ENCODE assay signal across 16 cellular contexts in the genomic region with DNA sequence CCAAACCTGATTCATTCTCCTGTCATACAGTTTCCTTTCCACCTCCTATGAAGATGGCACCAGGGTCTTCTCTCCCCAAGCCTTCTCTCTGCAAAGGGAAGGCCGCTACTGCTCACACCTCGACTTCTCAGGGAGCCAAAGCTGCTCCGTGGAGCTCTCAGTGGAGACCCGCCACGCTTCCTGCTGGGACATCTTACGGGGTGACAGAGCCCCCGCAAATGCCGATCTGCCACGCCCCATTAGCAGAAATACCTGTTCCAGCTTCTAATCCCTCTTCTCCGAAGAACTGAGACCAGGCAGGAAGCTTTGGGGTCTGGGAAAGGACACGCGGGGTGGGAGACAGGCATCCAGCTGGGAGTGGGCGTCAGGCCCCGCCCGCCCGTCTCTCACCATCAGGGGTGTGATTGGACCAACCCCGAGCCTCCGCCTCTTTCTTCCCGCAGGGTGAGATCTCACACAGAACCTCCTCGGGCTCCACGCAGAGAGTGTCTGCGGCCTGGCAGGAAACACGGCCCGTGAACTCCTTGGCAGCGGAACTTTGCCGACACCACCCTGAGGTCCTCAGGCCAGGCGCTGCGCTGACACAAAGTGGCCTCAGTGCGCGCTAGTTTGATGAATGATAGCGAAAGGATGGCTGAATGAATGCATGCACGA. TPM values are rescaled to one million over a fixed set of nuclear protein-coding genes. Genes with fewer than 3 reads are reported as not detected.
"Had no signal": no experiment of that assay in that cellular context is flagged by ENCODE, and none has a peak within 500 bp of the region (broad histone marks: within the 10 kb centered on the region; RNA-seq: fewer than 3 reads in every experiment).

No MANE protein-coding gene starts in this region.

- FAIRE-seq: endometrium had no signal

- H3K9me3 ChIP-seq: tibial nerve had no signal

- H3K27ac ChIP-seq: tibial nerve had no signal

- H3K27me3 ChIP-seq: tibial nerve had no signal

- H3K4me1 ChIP-seq: tibial nerve had no signal

- DNase-seq: activated CD4-positive, alpha-beta T cell treated with anti-CD3 and anti-CD28 coated beads, Interleukin-2, amount 10 ng/mL, durations not matched to agents 24 days and 14 days; activated CD4-positive, CD25-positive, alpha-beta regulatory T cell; activated CD8-positive, alpha-beta T cell treated with anti-CD3 and anti-CD28 coated beads for 36 hours; activated naive CD4-positive, alpha-beta T cell treated with anti-CD3 and anti-CD28 coated beads for 36 hours; activated T-cell treated with anti-CD3 and anti-CD28 coated beads, Interleukin-2, amount 50 U/mL, for 24 hours; cortex of kidney; erythroblast; foreskin melanocyte; glutamatergic neuron; retina; stimulated activated naive CD8-positive, alpha-beta T cell treated with anti-CD3 and anti-CD28 coated beads, Interleukin-15, Interleukin-2, amounts not matched to agents 100 U/mL and 50 U/mL, for 24 hours; substantia nigra had no signal

- ATAC-seq: activated CD8-positive, alpha-beta T cell treated with anti-CD3 and anti-CD28 coated beads for 36 hours; stimulated activated naive CD8-positive, alpha-beta T cell treated with anti-CD3 and anti-CD28 coated beads, Interleukin-15, Interleukin-2, amounts not matched to agents 100 U/mL and 50 U/mL, for 24 hours had no signal

- H3K4me3 ChIP-seq: tibial nerve had no signal

- H3K36me3 ChIP-seq: tibial nerve had no signal

RNA-seq across cellular contexts. Expression of a gene that starts 12.0 kb away (rescaled TPM):
- total RNA-seq: activated CD4-positive, alpha-beta T cell treated with anti-CD3 and anti-CD28 coated beads, Interleukin-2, amount 10 ng/mL, durations not matched to agents 24 days and 14 days; activated CD8-positive, alpha-beta T cell treated with anti-CD3 and anti-CD28 coated beads for 36 hours; activated naive CD4-positive, alpha-beta T cell treated with anti-CD3 and anti-CD28 coated beads for 36 hours; activated T-helper 2 cell treated with anti-CD3 and anti-CD28 coated beads, Interferon-gamma antibody, Interleukin-2, Interleukin-4, amounts not matched to agents 10 μg/mL and 5 μg/mL and 100 μg/mL, durations not matched to agents 14 hours and 24 hours and 36 hours; aorta; tibial nerve had no signal
- polyA plus RNA-seq: aorta had no signal

RNA-seq across cellular contexts. Expression of a gene that starts 13.4 kb away (rescaled TPM):
- total RNA-seq: activated CD4-positive, alpha-beta T cell treated with anti-CD3 and anti-CD28 coated beads, Interleukin-2, amount 10 ng/mL, durations not matched to agents 24 days and 14 days; activated CD8-positive, alpha-beta T cell treated with anti-CD3 and anti-CD28 coated beads for 36 hours; activated naive CD4-positive, alpha-beta T cell treated with anti-CD3 and anti-CD28 coated beads for 36 hours; activated T-helper 2 cell treated with anti-CD3 and anti-CD28 coated beads, Interferon-gamma antibody, Interleukin-2, Interleukin-4, amounts not matched to agents 10 μg/mL and 5 μg/mL and 100 μg/mL, durations not matched to agents 14 hours and 24 hours and 36 hours; aorta; tibial nerve had no signal
